14 cellular contexts compared by ENCODE assay signal in genomic region chr5:67636091-67636490, GRCh38.
A peak's percentile ranks its signal among the peaks of the same experiment; 100 is the strongest.
DNase-seq lines count a peak whose midpoint lies in the region; ATAC-seq and TF ChIP-seq lines count a peak whose summit lies in the region.
"Had no signal": no experiment of that assay in that cellular context is flagged by ENCODE, and none has a peak within 500 bp of the region (broad histone marks: within the 10 kb centered on the region; RNA-seq: fewer than 3 reads in every experiment).

No MANE protein-coding gene starts in this region.

- no peak for TF ChIP-seq CTCF in coronary artery (IDR thresholded peaks at IDR 0.05)

- H3K4me3 ChIP-seq in coronary artery = no peak overlapping the region

- peak overlapping the region; percentile 23 to 47 for H3K27ac ChIP-seq in coronary artery
- H3K27ac ChIP-seq: KMS-11 had no signal

- DNase-seq in C1 segment of cervical spinal cord (lab: John Stamatoyannopoulos, UW) (peak in 11 of 14 donors; percentile 2 to 63 (median 39)), coronary artery (ENCODE audit: low spot score) (no peak), hippocampal formation (lab: John Stamatoyannopoulos, UW) (peak; percentile 65 to 66), putamen (ENCODE audit: low spot score) (peak; percentile 73), dermis blood vessel endothelial cell (no peak)
- no peak for DNase-seq in stimulated activated CD4-positive, alpha-beta T cell treated with anti-CD3 and anti-CD28 coated beads, Interleukin-4, amount 100 ng/mL, for 4 hours
- DNase-seq in stimulated activated CD4-positive, alpha-beta T cell treated with anti-CD3 and anti-CD28 coated beads, Interleukin-12 subunit alpha, Interleukin-12 subunit beta, amount 100 ng/mL, for 4 hours = no peak
- DNase-seq: ACHN; activated CD4-positive, alpha-beta T cell treated with anti-CD3 and anti-CD28 coated beads, Interleukin-2, amount 50 U/mL, for 1 hour; activated T-cell treated with anti-CD3 and anti-CD28 coated beads, Interleukin-2, amount 50 U/mL, for 4 hours; mesenchymal stem cell; NCI-H1694 had no signal

- ATAC-seq in HG03442 (IDR thresholded peaks at IDR 0.05; ENCODE audit: unreplicated experiment) = no peak
- ATAC-seq: activated T-cell treated with anti-CD3 and anti-CD28 coated beads, Interleukin-2, amount 50 U/mL, for 4 hours had no signal

Comparison
In these comparisons a context has a peak if more than half of its experiments do, and no peak if none do; other contexts are left out.
1. DNase-seq: peak in C1 segment of cervical spinal cord (11 of 14), hippocampal formation (2 of 2) and putamen (single experiment); none in coronary artery (single experiment), dermis blood vessel endothelial cell (single experiment), stimulated activated CD4-positive, alpha-beta T cell treated with anti-CD3 and anti-CD28 coated beads, Interleukin-4, amount 100 ng/mL, for 4 hours (0 of 2) and stimulated activated CD4-positive, alpha-beta T cell treated with anti-CD3 and anti-CD28 coated beads, Interleukin-12 subunit alpha, Interleukin-12 subunit beta, amount 100 ng/mL, for 4 hours (single experiment).